14 cellular contexts compared by ENCODE assay signal in the genomic region with DNA sequence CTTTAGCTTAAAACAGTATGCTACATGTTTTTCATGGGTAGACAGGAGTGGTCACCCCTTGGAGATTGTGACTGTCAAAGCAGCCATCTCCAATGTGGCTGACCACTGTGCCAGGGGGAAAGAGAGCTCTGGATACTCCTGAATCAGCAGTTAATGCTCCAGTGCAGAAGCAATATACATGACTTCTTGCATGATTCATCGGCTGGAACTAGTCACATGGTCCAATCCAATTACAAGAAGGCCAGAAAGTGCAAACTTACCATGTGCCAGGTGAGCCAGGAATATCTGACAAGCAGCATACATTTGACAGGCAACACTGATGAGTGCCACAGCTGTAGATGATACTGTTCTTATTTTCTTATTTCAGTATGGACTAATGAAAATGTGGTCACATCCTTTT.
DNase-seq lines count a peak whose midpoint lies in the region; ATAC-seq and TF ChIP-seq lines count a peak whose summit lies in the region.
"Had no signal": no experiment of that assay in that cellular context is flagged by ENCODE, and none has a peak within 500 bp of the region (broad histone marks: within the 10 kb centered on the region; RNA-seq: fewer than 3 reads in every experiment).

No MANE protein-coding gene starts in this region.

- H3K4me3 Mint-ChIP-seq in brain: no peak overlapping the region
- H3K4me3 Mint-ChIP-seq: activated CD8-positive, alpha-beta T cell treated with anti-CD3 and anti-CD28 coated beads for 36 hours had no signal

- peaks cover 54% of the 10 kb centered on the region for H3K4me1 Mint-ChIP-seq in brain

- in situ Hi-C loops in ACHN (cut with HindIII; ENCODE audit: low pct_ligation_motif_present, low pct_unique_long_range_greater_than_20kb, low sequenced_read_pairs): no loop called here

- H3K27ac Mint-ChIP-seq in brain: peak overlapping the region in 3 of 5 experiments; percentile 48 to 76 (median 71)
- H3K27ac Mint-ChIP-seq: activated CD8-positive, alpha-beta T cell treated with anti-CD3 and anti-CD28 coated beads for 36 hours; progenitor cell of endocrine pancreas had no signal

- no peak for TF ChIP-seq POLR2A in erythroblast (IDR thresholded peaks at IDR 0.05; ENCODE audit: low read length)

- no peaks in the 10 kb centered on the region for H3K27me3 Mint-ChIP-seq in brain
- H3K27me3 Mint-ChIP-seq: activated CD8-positive, alpha-beta T cell treated with anti-CD3 and anti-CD28 coated beads for 36 hours; progenitor cell of endocrine pancreas had no signal

- H3K9me3 Mint-ChIP-seq in brain: peaks cover 13 to 23% (median 20%) of the 10 kb centered on the region in 5 experiments

- no peak for TF ChIP-seq CTCF in brain (conservative IDR thresholded peaks at IDR 0.05)

- ATAC-seq in HG02610 (IDR thresholded peaks at IDR 0.05; ENCODE audit: unreplicated experiment): no peak
- no peak for ATAC-seq in HG03025 (IDR thresholded peaks at IDR 0.05; ENCODE audit: low FRiP score, unreplicated experiment)
- ATAC-seq: activated CD8-positive, alpha-beta T cell treated with anti-CD3 and anti-CD28 coated beads for 36 hours had no signal

- DNase-seq in ACHN (peak; percentile 3), LHCN-M2 (ENCODE audit: low read depth) (peak; percentile 59), glomerular visceral epithelial cell (ENCODE audit: extremely low spot score) (peak; percentile 57), erythroblast (lab: John Stamatoyannopoulos, UW) (no peak), NCI-H1092 (lab: John Stamatoyannopoulos, UW) (no peak)
- DNase-seq: activated CD8-positive, alpha-beta T cell treated with anti-CD3 and anti-CD28 coated beads for 36 hours; cortex of kidney; KBM-7; NCI-H2171 treated with DMSO at 0.1 percent for 48 hours; stomach had no signal

- H3K36me3 Mint-ChIP-seq in brain: peaks cover 3% of the 10 kb centered on the region

Comparison
In these comparisons a context has a peak if more than half of its experiments do, and no peak if none do; other contexts are left out.
1. DNase-seq: peak in ACHN (single experiment), LHCN-M2 (single experiment) and glomerular visceral epithelial cell (single experiment); none in erythroblast (0 of 2) and NCI-H1092 (single experiment).